Comparison of ENCODE assay signal across 7 cellular contexts in genomic region chr6:113381957-113382356, GRCh38.
DNase-seq lines count a peak whose midpoint lies in the region; ATAC-seq and TF ChIP-seq lines count a peak whose summit lies in the region.

No MANE protein-coding gene starts in this region.

- no peaks in the 10 kb centered on the region for H3K9me3 ChIP-seq in PC-9 (ENCODE audit: insufficient read depth, low read depth)

- H3F3A ChIP-seq in PC-9 (ENCODE audit: insufficient read depth, low read depth), result peaks cover 10% of the 10 kb centered on the region; the same call in 1 of the 2 replicates

- intact Hi-C loops in PC-9 (cut with micrococcal nuclease; ENCODE audit: unreplicated experiment), result no loop called here

- H4K20me1 ChIP-seq in PC-9 (ENCODE audit: insufficient read depth), result no peaks in the 10 kb centered on the region

- H3K36me3 ChIP-seq in PC-9 (ENCODE audit: low read depth), result no peaks in the 10 kb centered on the region

- H3K9me2 ChIP-seq in PC-9 (ENCODE audit: insufficient read depth), result no peaks in the 10 kb centered on the region

- H2AFZ ChIP-seq in PC-9, result no peak overlapping the region

- peak; percentile 91 for DNase-seq in NCI-H1105 treated with DMSO at 0.1 percent for 48 hours (lab: John Stamatoyannopoulos, UW)
- peak; percentile 82 for DNase-seq in cerebellar cortex (ENCODE audit: low spot score)
- no peak for DNase-seq in PC-9
- DNase-seq in NCI-H510A (lab: John Stamatoyannopoulos, UW), result no peak
- no peak for DNase-seq in epidermal melanocyte (ENCODE audit: insufficient read length, low spot score)

- no peaks in the 10 kb centered on the region for H3K27me3 ChIP-seq in PC-9 (ENCODE audit: insufficient read depth, low read depth)

- BruUV-seq in PC-9 (replicated peaks; lab: Mats Ljungman, UMichigan), result no TSS peak

- no peak overlapping the region for H3K4me2 ChIP-seq in PC-9

- no peak overlapping the region for H3K4me3 ChIP-seq in PC-9

- POLR2A ChIA-PET in PC-9 (lab: Charles Lee; ENCODE audit: unreplicated experiment), result no interaction called here

- CTCF ChIA-PET in PC-9 (lab: Charles Lee), result no interaction called here

- H3K4me1 ChIP-seq in PC-9 (replicated peaks; ENCODE audit: insufficient read depth), result no peaks in the 10 kb centered on the region

- H3K27ac ChIP-seq in PC-9, result no peak overlapping the region

- TF ChIP-seq CTCF in PC-9 (conservative IDR thresholded peaks at IDR 0.05), result no peak

- ATAC-seq in GM18909 (IDR thresholded peaks at IDR 0.05; ENCODE audit: poor library complexity, unreplicated experiment) (peak; percentile 93), HG02798 (IDR thresholded peaks at IDR 0.05; ENCODE audit: poor library complexity, unreplicated experiment) (peak; percentile 81)

- H3K79me2 ChIP-seq in PC-9 (ENCODE audit: low read depth), result no peaks in the 10 kb centered on the region

Comparison
In these comparisons a context has a peak if more than half of its experiments do, and no peak if none do; other contexts are left out.
1. DNase-seq: peak in NCI-H1105 treated with DMSO at 0.1 percent for 48 hours (single experiment) and cerebellar cortex (single experiment); none in PC-9 (0 of 2), NCI-H510A (single experiment) and epidermal melanocyte (single experiment).